In genomic region chr1:233959089-233959488, GRCh38 we compare ENCODE assay signal across 22 cellular contexts. TPM values are rescaled to one million over a fixed set of nuclear protein-coding genes. Genes with fewer than 3 reads are reported as not detected.
"Had no signal": no experiment of that assay in that cellular context is flagged by ENCODE, and none has a peak within 500 bp of the region (broad histone marks: within the 10 kb centered on the region; RNA-seq: fewer than 3 reads in every experiment).

No MANE protein-coding gene starts in this region.

- DNase-seq: activated CD4-positive, alpha-beta T cell treated with anti-CD3 and anti-CD28 coated beads for 36 hours; activated CD4-positive, alpha-beta T cell treated with anti-CD3 and anti-CD28 coated beads, Interleukin-2, amount 10 ng/mL, durations not matched to agents 7 days and 5 days; activated CD4-positive, alpha-beta T cell treated with anti-CD3 and anti-CD28 coated beads, Interleukin-2, amount 50 U/mL, for 48 hours; activated CD8-positive, alpha-beta T cell treated with anti-CD3 and anti-CD28 coated beads, Interleukin-2, amount 10 ng/mL, durations not matched to agents 7 days and 5 days; activated gamma-delta T cell treated with Interleukin-2 at 50 U/mL for 16 hours; activated naive CD4-positive, alpha-beta T cell treated with anti-CD3 and anti-CD28 coated beads for 36 hours; activated T-cell treated with anti-CD3 and anti-CD28 coated beads, Interleukin-2, amount 50 U/mL, for 24 hours; adrenal gland; caudate nucleus; cerebellar nuclear complex; NCI-H1105; NCI-H1417 treated with DMSO at 0.1 percent for 48 hours; NCI-H1694 treated with DMSO at 0.1 percent for 48 hours; NCI-H2029; NCI-H345; NCI-H524 treated with DMSO at 0.1 percent for 48 hours; SHP77; SJCRH30 had no signal

- FAIRE-seq: TTC549 had no signal

- H3K36me3 ChIP-seq: adrenal gland, SJCRH30 had no signal

- H3K4me1 ChIP-seq: adrenal gland, SJCRH30 had no signal

- H3K4me3 ChIP-seq: adrenal gland, SJCRH30, SK-N-MC had no signal

- H3K27me3 ChIP-seq: adrenal gland, SJCRH30 had no signal

- H3K27ac ChIP-seq: adrenal gland, SJCRH30, SK-N-MC had no signal

- ATAC-seq: activated CD4-positive, alpha-beta T cell treated with anti-CD3 and anti-CD28 coated beads for 36 hours; activated CD8-positive, alpha-beta T cell treated with anti-CD3 and anti-CD28 coated beads, Interleukin-2, amount 10 ng/mL, durations not matched to agents 7 days and 5 days; activated naive CD4-positive, alpha-beta T cell treated with anti-CD3 and anti-CD28 coated beads, Interleukin-2, amount 50 U/mL, for 72 hours had no signal

- H3K9me3 ChIP-seq: adrenal gland, SJCRH30 had no signal

RNA-seq across cellular contexts. Expression of gene SLC35F3, which starts 54.6 kb away (rescaled TPM):
- total RNA-seq: activated naive CD4-positive, alpha-beta T cell treated with anti-CD3 and anti-CD28 coated beads for 36 hours; OCI-LY7; SJCRH30 had no signal
